ENCODE assay signal across 8 cellular contexts in the genomic region with DNA sequence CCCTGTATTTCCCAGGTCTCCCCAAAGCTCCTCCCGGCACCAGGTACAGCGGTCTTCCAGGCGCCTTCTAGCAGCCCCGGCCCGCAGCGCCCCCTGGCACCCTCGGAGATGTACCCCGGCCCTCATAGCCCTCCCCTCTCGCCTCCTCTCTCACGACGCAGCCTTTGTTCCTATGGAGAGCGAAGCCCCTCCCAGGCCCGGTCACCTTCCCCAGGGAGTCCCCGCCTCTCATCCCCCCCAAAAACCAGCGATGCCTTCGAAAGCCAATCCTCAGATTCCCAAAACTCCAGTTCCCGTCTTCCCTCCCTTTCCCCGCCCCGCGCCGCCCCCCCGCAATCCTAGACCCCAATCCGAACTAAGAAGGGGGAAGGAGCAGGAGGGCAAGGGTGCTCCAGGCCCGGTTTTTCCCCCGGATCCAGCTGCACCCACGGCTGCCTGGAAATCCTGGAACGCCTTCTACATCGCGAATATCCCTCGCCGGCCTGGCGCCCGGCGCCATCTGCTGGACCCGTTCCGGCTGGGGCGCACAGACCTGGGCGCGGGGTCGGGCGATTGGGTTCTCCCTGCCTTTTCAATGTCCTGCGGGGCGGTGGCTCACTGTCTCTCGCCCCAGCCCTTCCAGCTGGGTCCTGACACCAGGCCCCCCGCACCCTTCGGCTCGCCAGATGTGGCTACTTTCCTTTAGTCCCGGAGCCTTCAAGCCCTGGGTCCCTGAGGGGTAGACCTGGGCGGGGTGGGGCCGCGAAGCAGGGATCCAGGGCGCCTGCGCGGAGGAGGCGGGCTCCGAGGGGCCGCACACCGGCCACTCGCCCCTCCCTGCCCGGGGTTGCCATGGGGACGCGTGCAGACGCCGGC. TPM values are rescaled to one million over a fixed set of nuclear protein-coding genes. Genes with fewer than 3 reads are reported as not detected.
DNase-seq lines count a peak whose midpoint lies in the region; ATAC-seq, FAIRE-seq and TF ChIP-seq lines count a peak whose summit lies in the region.

A gene with protein sequence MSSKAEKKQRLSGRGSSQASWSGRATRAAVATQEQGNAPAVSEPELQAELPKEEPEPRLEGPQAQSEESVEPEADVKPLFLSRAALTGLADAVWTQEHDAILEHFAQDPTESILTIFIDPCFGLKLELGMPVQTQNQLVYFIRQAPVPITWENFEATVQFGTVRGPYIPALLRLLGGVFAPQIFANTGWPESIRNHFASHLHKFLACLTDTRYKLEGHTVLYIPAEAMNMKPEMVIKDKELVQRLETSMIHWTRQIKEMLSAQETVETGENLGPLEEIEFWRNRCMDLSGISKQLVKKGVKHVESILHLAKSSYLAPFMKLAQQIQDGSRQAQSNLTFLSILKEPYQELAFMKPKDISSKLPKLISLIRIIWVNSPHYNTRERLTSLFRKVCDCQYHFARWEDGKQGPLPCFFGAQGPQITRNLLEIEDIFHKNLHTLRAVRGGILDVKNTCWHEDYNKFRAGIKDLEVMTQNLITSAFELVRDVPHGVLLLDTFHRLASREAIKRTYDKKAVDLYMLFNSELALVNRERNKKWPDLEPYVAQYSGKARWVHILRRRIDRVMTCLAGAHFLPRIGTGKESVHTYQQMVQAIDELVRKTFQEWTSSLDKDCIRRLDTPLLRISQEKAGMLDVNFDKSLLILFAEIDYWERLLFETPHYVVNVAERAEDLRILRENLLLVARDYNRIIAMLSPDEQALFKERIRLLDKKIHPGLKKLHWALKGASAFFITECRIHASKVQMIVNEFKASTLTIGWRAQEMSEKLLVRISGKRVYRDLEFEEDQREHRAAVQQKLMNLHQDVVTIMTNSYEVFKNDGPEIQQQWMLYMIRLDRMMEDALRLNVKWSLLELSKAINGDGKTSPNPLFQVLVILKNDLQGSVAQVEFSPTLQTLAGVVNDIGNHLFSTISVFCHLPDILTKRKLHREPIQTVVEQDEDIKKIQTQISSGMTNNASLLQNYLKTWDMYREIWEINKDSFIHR (N-terminal part only) (plus strand): TSS at position 844 of the 855 bp plus-strand sequence. CDS start 1,991 bp downstream, outside the sequence.

- H3K27me3 Mint-ChIP-seq in activated CD8-positive, alpha-beta T cell treated with anti-CD3 and anti-CD28 coated beads, Interleukin-2, amount 10 ng/mL, durations not matched to agents 7 days and 5 days (ENCODE audit: low read depth), result peaks cover 61% of the 10 kb centered on the region
- H3K27me3 Mint-ChIP-seq in memory B cell, result peaks cover 53% of the 10 kb centered on the region

- H3K9me3 Mint-ChIP-seq in activated CD8-positive, alpha-beta T cell treated with anti-CD3 and anti-CD28 coated beads, Interleukin-2, amount 10 ng/mL, durations not matched to agents 7 days and 5 days (ENCODE audit: insufficient read depth), result no peaks in the 10 kb centered on the region
- H3K9me3 Mint-ChIP-seq in memory B cell, result no peaks in the 10 kb centered on the region

- H3K27ac Mint-ChIP-seq in activated CD8-positive, alpha-beta T cell treated with anti-CD3 and anti-CD28 coated beads, Interleukin-2, amount 10 ng/mL, durations not matched to agents 7 days and 5 days, result peak within 1 kb of the TSS; percentile 62
- H3K27ac Mint-ChIP-seq in memory B cell, result no peak within 1 kb of the TSS

- peaks cover 44% of the 10 kb centered on the region for H3K4me1 Mint-ChIP-seq in activated CD8-positive, alpha-beta T cell treated with anti-CD3 and anti-CD28 coated beads, Interleukin-2, amount 10 ng/mL, durations not matched to agents 7 days and 5 days (ENCODE audit: low read depth)
- peaks cover 24% of the 10 kb centered on the region for H3K4me1 Mint-ChIP-seq in memory B cell

- DNase-seq in ACHN (peak; percentile 94), GM12892 (ENCODE audit: insufficient read length) (peak; percentile 54), NCI-H2171 (lab: John Stamatoyannopoulos, UW) (peak; percentile 97), epidermal melanocyte (ENCODE audit: insufficient read length, low spot score) (peak; percentile 75), memory B cell (ENCODE audit: low spot score in 2 of 2) (no peak)
- DNase-seq in activated CD8-positive, alpha-beta T cell treated with anti-CD3 and anti-CD28 coated beads, Interleukin-2, amount 10 ng/mL, durations not matched to agents 7 days and 5 days, result peak; percentile 76
- peak; percentile 31 for DNase-seq in stimulated activated CD8-positive, alpha-beta memory T cell treated with anti-CD3 and anti-CD28 coated beads, Interleukin-7, amount 100 ng/mL, for 24 hours (ENCODE audit: low read depth)

- TF ChIP-seq POLR2A in GM12892 (IDR thresholded peaks at IDR 0.05; ENCODE audit: low read depth, low read length), result no peak

- no peaks in the 10 kb centered on the region for H3K36me3 Mint-ChIP-seq in activated CD8-positive, alpha-beta T cell treated with anti-CD3 and anti-CD28 coated beads, Interleukin-2, amount 10 ng/mL, durations not matched to agents 7 days and 5 days (ENCODE audit: low read depth)
- H3K36me3 Mint-ChIP-seq in memory B cell, result no peaks in the 10 kb centered on the region

- peak; percentile 83 for ATAC-seq in activated CD8-positive, alpha-beta T cell treated with anti-CD3 and anti-CD28 coated beads, Interleukin-2, amount 10 ng/mL, durations not matched to agents 7 days and 5 days
- peak; percentile 54 for ATAC-seq in memory B cell (ENCODE audit: low read depth)
- ATAC-seq in HG03378 (IDR thresholded peaks at IDR 0.05; ENCODE audit: unreplicated experiment), result no peak

- in situ Hi-C loops in ACHN (cut with HindIII; ENCODE audit: low pct_ligation_motif_present, low pct_unique_long_range_greater_than_20kb, low sequenced_read_pairs), result no loop called here

- POLR2A ChIA-PET in activated CD8-positive, alpha-beta T cell treated with anti-CD3 and anti-CD28 coated beads, Interleukin-2, amount 10 ng/mL, durations not matched to agents 7 days and 5 days (lab: Charles Lee), result interaction anchor here (1.2 to 1.5 kb wide), 3 partner anchors 14 to 140 kb away, joined by 3 to 8 read pairs (median 3); a partner anchor contains a TSS

- CTCF ChIA-PET in activated CD8-positive, alpha-beta T cell treated with anti-CD3 and anti-CD28 coated beads, Interleukin-2, amount 10 ng/mL, durations not matched to agents 7 days and 5 days (lab: Charles Lee), result interaction anchor here (1.0 to 4.3 kb wide), 4 partner anchors 11 to 117 kb away, joined by 3 to 25 read pairs (median 3); a partner anchor contains a TSS

- peak within 1 kb of the TSS; percentile 82 for H3K4me3 Mint-ChIP-seq in activated CD8-positive, alpha-beta T cell treated with anti-CD3 and anti-CD28 coated beads, Interleukin-2, amount 10 ng/mL, durations not matched to agents 7 days and 5 days
- peak within 1 kb of the TSS; percentile 82 for H3K4me3 Mint-ChIP-seq in memory B cell

- FAIRE-seq in GM12892 (lab: Jason Lieb, UNC), result no peak

RNA-seq across cellular contexts. Expression of the gene that starts here (rescaled TPM):
- not detected for polyA plus RNA-seq in GM12892 (2012; ENCODE audit: missing spikeins)
- total RNA-seq in activated CD8-positive, alpha-beta T cell treated with anti-CD3 and anti-CD28 coated beads, Interleukin-2, amount 10 ng/mL, durations not matched to agents 7 days and 5 days, result not detected

Comparison
In these comparisons a context has a peak if more than half of its experiments do, and no peak if none do; other contexts are left out.
1. Peak in DNase-seq and ATAC-seq in activated CD8-positive, alpha-beta T cell treated with anti-CD3 and anti-CD28 coated beads, Interleukin-2, amount 10 ng/mL, durations not matched to agents 7 days and 5 days; RNA of the gene not detected or under 1 TPM.
2. DNase-seq: peak in ACHN (single experiment), GM12892 (single experiment), NCI-H2171 (single experiment), epidermal melanocyte (single experiment) and stimulated activated CD8-positive, alpha-beta memory T cell treated with anti-CD3 and anti-CD28 coated beads, Interleukin-7, amount 100 ng/mL, for 24 hours (single experiment); none in memory B cell (0 of 2).